In the genomic region with DNA sequence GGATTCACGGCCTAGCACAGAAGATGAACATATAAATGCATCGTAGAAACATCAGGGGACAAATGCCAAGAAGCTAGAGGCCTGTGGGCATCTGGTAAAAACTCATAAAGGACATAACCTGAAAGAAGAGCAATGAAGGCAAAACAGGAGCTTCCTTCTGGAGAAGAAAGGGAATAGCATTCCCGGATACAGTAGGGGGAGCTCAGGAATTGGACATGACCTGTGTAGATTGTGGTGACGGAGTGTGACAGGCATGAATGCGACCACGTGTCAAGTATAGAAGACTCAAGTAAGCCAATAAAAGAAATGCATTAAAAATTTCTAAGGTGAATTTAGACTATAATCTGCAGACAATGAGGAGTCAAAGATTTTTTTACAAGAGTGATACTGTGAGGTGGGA, we compare ENCODE assay signal across 1 cellular context.
TF ChIP-seq lines count a peak whose summit lies in the region.

No MANE protein-coding gene starts in this region.

TF ChIP-seq in WTC11, 78 proteins besides CTCF, POLR2A, EP300 and RAD21 (continued from another document):
- TF ChIP-seq, protein P1, sequence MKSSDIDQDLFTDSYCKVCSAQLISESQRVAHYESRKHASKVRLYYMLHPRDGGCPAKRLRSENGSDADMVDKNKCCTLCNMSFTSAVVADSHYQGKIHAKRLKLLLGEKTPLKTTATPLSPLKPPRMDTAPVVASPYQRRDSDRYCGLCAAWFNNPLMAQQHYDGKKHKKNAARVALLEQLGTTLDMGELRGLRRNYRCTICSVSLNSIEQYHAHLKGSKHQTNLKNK (CRISPR knock-in tag; IDR thresholded peaks at IDR 0.05), result no peak
- TF ChIP-seq, protein P2, sequence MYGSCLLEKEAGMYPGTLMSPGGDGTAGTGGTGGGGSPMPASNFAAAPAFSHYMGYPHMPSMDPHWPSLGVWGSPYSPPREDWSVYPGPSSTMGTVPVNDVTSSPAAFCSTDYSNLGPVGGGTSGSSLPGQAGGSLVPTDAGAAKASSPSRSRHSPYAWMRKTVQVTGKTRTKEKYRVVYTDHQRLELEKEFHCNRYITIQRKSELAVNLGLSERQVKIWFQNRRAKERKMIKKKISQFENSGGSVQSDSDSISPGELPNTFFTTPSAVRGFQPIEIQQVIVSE (CRISPR knock-in tag; IDR thresholded peaks at IDR 0.05; ENCODE audit: borderline replicate concordance), result no peak
- TF ChIP-seq ELF4 (CRISPR knock-in tag; IDR thresholded peaks at IDR 0.05; ENCODE audit: low read depth) (no peak), JUN (CRISPR knock-in tag; IDR thresholded peaks at IDR 0.05) (no peak), SOX15 (CRISPR knock-in tag; IDR thresholded peaks at IDR 0.05) (no peak)
- TF ChIP-seq, protein P3, sequence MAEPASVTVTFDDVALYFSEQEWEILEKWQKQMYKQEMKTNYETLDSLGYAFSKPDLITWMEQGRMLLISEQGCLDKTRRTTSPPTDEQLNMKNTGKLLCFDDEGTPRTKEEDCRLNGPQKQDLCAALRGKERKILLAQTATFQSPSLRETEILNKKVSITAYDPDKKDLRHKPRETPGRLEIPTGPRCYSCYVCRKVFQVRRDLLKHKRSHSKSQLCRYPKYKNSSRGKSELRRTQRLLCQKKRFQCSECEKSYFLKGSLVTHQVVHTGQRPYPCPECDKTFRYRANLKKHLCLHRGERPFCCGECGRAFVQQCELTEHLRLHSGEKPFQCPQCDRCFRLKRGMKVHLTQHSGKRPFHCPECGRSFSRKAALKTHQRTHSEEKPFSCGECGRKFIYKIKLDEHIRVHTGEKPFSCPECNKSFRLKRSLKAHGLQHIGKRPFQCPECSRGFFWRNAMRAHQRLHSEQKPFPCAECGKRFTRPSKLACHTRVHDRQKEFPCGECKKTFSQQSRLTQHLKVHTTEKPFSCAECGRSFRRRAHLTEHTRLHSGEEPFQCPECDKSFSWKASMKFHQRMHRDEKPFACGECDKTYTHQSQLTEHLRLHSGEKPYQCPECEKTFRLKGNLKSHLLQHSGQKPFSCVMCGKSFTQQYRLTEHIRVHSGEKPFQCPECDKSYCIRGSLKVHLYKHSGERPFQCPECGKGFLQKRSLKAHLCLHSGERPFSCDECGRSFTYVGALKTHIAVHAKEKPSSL (CRISPR knock-in tag; conservative IDR thresholded peaks at IDR 0.05), result no peak
